1 cellular context compared by ENCODE assay signal in genomic region chr3:189324538-189325138, GRCh38.
TF ChIP-seq lines count a peak whose summit lies in the region.

No MANE protein-coding gene starts in this region.

TF ChIP-seq in HEK293, 187 proteins besides CTCF, POLR2A, EP300 and RAD21 (continued from another document):
- TF ChIP-seq ZFP37 (tag by site-specific recombination; IDR thresholded peaks at IDR 0.05): peak; percentile 52; the same call in 1 of the 2 replicates
